14 cellular contexts compared by ENCODE assay signal in the genomic region with DNA sequence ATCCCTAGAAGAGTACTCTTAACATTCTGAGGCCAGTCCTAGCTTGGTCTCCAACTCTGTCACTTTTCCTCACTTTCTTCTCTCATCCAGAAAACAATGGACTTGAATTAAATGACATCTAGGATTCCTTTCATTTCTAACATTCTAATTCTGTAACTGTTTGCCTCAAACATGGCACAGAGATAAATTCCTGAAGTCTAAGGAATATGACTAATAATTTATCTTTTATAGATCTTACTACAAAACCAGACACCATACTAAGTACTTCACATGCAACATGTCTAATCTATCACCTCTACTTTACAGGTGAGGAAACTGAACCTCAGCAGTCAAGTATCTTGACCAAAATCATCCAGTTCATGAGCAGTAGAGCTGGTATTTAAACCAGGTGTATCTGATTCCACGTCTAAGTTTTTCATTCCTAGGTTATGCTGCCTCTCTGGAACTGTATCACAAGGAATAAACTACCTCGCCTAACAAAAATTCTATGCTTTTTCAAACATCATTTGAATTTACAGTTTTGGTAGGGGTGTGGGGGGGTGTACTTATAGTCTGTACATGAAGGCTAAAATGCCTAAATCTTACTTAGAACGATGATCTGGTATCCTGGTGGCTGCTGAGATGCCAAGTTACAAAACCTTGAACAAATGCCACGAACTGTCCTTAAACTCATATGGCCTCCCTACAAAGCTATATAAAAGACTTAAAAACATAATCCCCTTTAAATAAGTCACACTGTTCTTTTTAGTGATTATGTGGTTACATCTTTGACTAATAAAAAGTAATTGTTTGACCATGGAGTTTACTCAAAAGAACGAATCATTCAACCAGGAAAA. TPM values are rescaled to one million over a fixed set of nuclear protein-coding genes. Genes with fewer than 3 reads are reported as not detected.
A peak's percentile ranks its signal among the peaks of the same experiment; 100 is the strongest.
DNase-seq lines count a peak whose midpoint lies in the region; ATAC-seq and TF ChIP-seq lines count a peak whose summit lies in the region.
"Had no signal": no experiment of that assay in that cellular context is flagged by ENCODE, and none has a peak within 500 bp of the region (broad histone marks: within the 10 kb centered on the region; RNA-seq: fewer than 3 reads in every experiment).

No MANE protein-coding gene starts in this region.

- peaks cover 30% of the 10 kb centered on the region for H3K4me1 Mint-ChIP-seq in activated naive CD8-positive, alpha-beta T cell (ENCODE audit: low read depth)
- peaks cover 33% of the 10 kb centered on the region for H3K4me1 Mint-ChIP-seq in activated naive CD8-positive, alpha-beta T cell treated with anti-CD3 and anti-CD28 coated beads, Interleukin-2, amount 50 U/mL, for 24 hours
- no peaks in the 10 kb centered on the region for H3K4me1 Mint-ChIP-seq in activated CD8-positive, alpha-beta T cell treated with anti-CD3 and anti-CD28 coated beads, Interleukin-2, amount 10 ng/mL, durations not matched to agents 7 days and 5 days (ENCODE audit: low read depth)

- H3K4me3 Mint-ChIP-seq in activated naive CD8-positive, alpha-beta T cell: no peak overlapping the region
- no peak overlapping the region for H3K4me3 Mint-ChIP-seq in activated naive CD8-positive, alpha-beta T cell treated with anti-CD3 and anti-CD28 coated beads, Interleukin-2, amount 50 U/mL, for 24 hours
- H3K4me3 Mint-ChIP-seq in activated CD8-positive, alpha-beta T cell treated with anti-CD3 and anti-CD28 coated beads, Interleukin-2, amount 10 ng/mL, durations not matched to agents 7 days and 5 days: no peak overlapping the region
- H3K4me3 Mint-ChIP-seq: T-helper 2 cell treated with Interferon-gamma antibody and Interleukin-4, amounts not matched to agents 5 μg/mL and 100 μg/mL, for 36 hours had no signal

- no peak for ATAC-seq in activated naive CD8-positive, alpha-beta T cell treated with anti-CD3 and anti-CD28 coated beads, Interleukin-2, amount 50 U/mL, for 24 hours
- no peak for ATAC-seq in activated CD8-positive, alpha-beta T cell treated with anti-CD3 and anti-CD28 coated beads, Interleukin-2, amount 10 ng/mL, durations not matched to agents 7 days and 5 days
- ATAC-seq: left ventricle myocardium superior had no signal

- H3K79me2 ChIP-seq in fibroblast of lung (ENCODE audit: control insufficient read depth, insufficient read depth, low read length): peaks cover 90% of the 10 kb centered on the region
- peaks cover 100% of the 10 kb centered on the region for H3K79me2 ChIP-seq in smooth muscle cell (ENCODE audit: low read depth)

- no peak overlapping the region for H3K9ac ChIP-seq in fibroblast of lung (ENCODE audit: insufficient read depth, low read length)
- no peak overlapping the region for H3K9ac ChIP-seq in smooth muscle cell (ENCODE audit: low read depth)

- H3K4me1 ChIP-seq in fibroblast of lung (ENCODE audit: control insufficient read depth, extremely low read depth, insufficient read depth, low read length): peaks cover 7% of the 10 kb centered on the region
- H3K4me1 ChIP-seq in smooth muscle cell (ENCODE audit: low read depth): peaks cover 3% of the 10 kb centered on the region

- peak overlapping the region; percentile 5 for H3K27ac Mint-ChIP-seq in activated naive CD8-positive, alpha-beta T cell
- H3K27ac Mint-ChIP-seq in activated naive CD8-positive, alpha-beta T cell treated with anti-CD3 and anti-CD28 coated beads, Interleukin-2, amount 50 U/mL, for 24 hours: no peak overlapping the region
- H3K27ac Mint-ChIP-seq in activated CD8-positive, alpha-beta T cell treated with anti-CD3 and anti-CD28 coated beads, Interleukin-2, amount 10 ng/mL, durations not matched to agents 7 days and 5 days: no peak overlapping the region
- H3K27ac Mint-ChIP-seq: T-helper 2 cell treated with Interferon-gamma antibody and Interleukin-4, amounts not matched to agents 5 μg/mL and 100 μg/mL, for 36 hours had no signal

- no peaks in the 10 kb centered on the region for H3K9me3 Mint-ChIP-seq in activated naive CD8-positive, alpha-beta T cell (ENCODE audit: low read depth)
- H3K9me3 Mint-ChIP-seq in activated naive CD8-positive, alpha-beta T cell treated with anti-CD3 and anti-CD28 coated beads, Interleukin-2, amount 50 U/mL, for 24 hours: peaks cover 8% of the 10 kb centered on the region
- H3K9me3 Mint-ChIP-seq in activated CD8-positive, alpha-beta T cell treated with anti-CD3 and anti-CD28 coated beads, Interleukin-2, amount 10 ng/mL, durations not matched to agents 7 days and 5 days (ENCODE audit: insufficient read depth): no peaks in the 10 kb centered on the region

- no peak for TF ChIP-seq CTCF in VCaP (conservative IDR thresholded peaks at IDR 0.05)
- TF ChIP-seq CTCF in fibroblast of lung (conservative IDR thresholded peaks at IDR 0.05 in 1 of 2, IDR thresholded peaks at IDR 0.05 in 1 of 2; ENCODE audit: low read depth in 1 of 2, low read length in 2 of 2): no peak
- no peak for TF ChIP-seq CTCF in smooth muscle cell (IDR thresholded peaks at IDR 0.05; ENCODE audit: borderline replicate concordance, insufficient read depth, poor library complexity, severe bottlenecking)

- POLR2A ChIA-PET in activated CD8-positive, alpha-beta T cell treated with anti-CD3 and anti-CD28 coated beads, Interleukin-2, amount 10 ng/mL, durations not matched to agents 7 days and 5 days (lab: Charles Lee): no interaction called here

- H3K27me3 ChIP-seq in fibroblast of lung (ENCODE audit: control insufficient read depth, insufficient read depth, low read length): no peaks in the 10 kb centered on the region
- no peaks in the 10 kb centered on the region for H3K27me3 ChIP-seq in smooth muscle cell (ENCODE audit: low read depth)
- H3K27me3 ChIP-seq: testis had no signal

- H2AFZ ChIP-seq in fibroblast of lung (ENCODE audit: low read length) (no peak overlapping the region), smooth muscle cell (ENCODE audit: low read depth) (no peak overlapping the region)

- CTCF ChIA-PET in activated CD8-positive, alpha-beta T cell treated with anti-CD3 and anti-CD28 coated beads, Interleukin-2, amount 10 ng/mL, durations not matched to agents 7 days and 5 days (lab: Charles Lee): interaction anchor here (1.4 kb wide), 1 partner anchor 10 kb away, joined by 3 read pairs; no protein-coding TSS in a partner anchor

- H4K20me1 ChIP-seq in fibroblast of lung (ENCODE audit: control insufficient read depth, extremely low read depth, insufficient read depth, low read length) (peaks cover 3% of the 10 kb centered on the region), smooth muscle cell (ENCODE audit: low read depth) (peaks cover 100% of the 10 kb centered on the region)

- H3F3A ChIP-seq in smooth muscle cell (ENCODE audit: low read depth): no peaks in the 10 kb centered on the region

- no peaks in the 10 kb centered on the region for H3K27me3 Mint-ChIP-seq in activated naive CD8-positive, alpha-beta T cell
- H3K27me3 Mint-ChIP-seq in activated naive CD8-positive, alpha-beta T cell treated with anti-CD3 and anti-CD28 coated beads, Interleukin-2, amount 50 U/mL, for 24 hours: no peaks in the 10 kb centered on the region
- no peaks in the 10 kb centered on the region for H3K27me3 Mint-ChIP-seq in activated CD8-positive, alpha-beta T cell treated with anti-CD3 and anti-CD28 coated beads, Interleukin-2, amount 10 ng/mL, durations not matched to agents 7 days and 5 days (ENCODE audit: low read depth)

- 84% methylated on average over 5 of the region's 5 CpGs for WGBS in smooth muscle cell (ENCODE audit: low lambda C conversion rate)

- DNase-seq in activated naive CD8-positive, alpha-beta T cell treated with anti-CD3 and anti-CD28 coated beads, Interleukin-2, amount 50 U/mL, for 24 hours: no peak
- DNase-seq in fibroblast of lung (ENCODE audit: low read depth in 2 of 2): peak in 1 of 2 donors; percentile 73
- no peak for DNase-seq in smooth muscle cell (lab: John Stamatoyannopoulos, UW; ENCODE audit: unreplicated experiment)
- no peak for DNase-seq in NCI-H1417 (lab: John Stamatoyannopoulos, UW)
- DNase-seq in activated CD8-positive, alpha-beta T cell treated with anti-CD3 and anti-CD28 coated beads, Interleukin-2, amount 10 ng/mL, durations not matched to agents 7 days and 5 days: no peak
- no peak for DNase-seq in NCI-H2029 treated with DMSO at 0.1 percent for 48 hours (lab: John Stamatoyannopoulos, UW)
- DNase-seq: activated CD4-positive, alpha-beta T cell treated with anti-CD3 and anti-CD28 coated beads for 48 hours; left ventricle myocardium superior; NCI-H1436 treated with DMSO at 0.1 percent for 48 hours; NCI-H524 treated with DMSO at 0.1 percent for 48 hours; testis had no signal

- H3K4me3 ChIP-seq in fibroblast of lung (replicated peaks in 1 of 4; ENCODE audit: control extremely low read depth in 1 of 4, insufficient read depth in 1 of 4, low read depth in 3 of 4, low read length in 4 of 4) (no peak overlapping the region), smooth muscle cell (no peak overlapping the region)
- H3K4me3 ChIP-seq: testis had no signal

- H3K4me2 ChIP-seq in fibroblast of lung (ENCODE audit: extremely low read depth, insufficient read depth, low read length) (peak overlapping the region; percentile 79), smooth muscle cell (no peak overlapping the region)

- H3K36me3 Mint-ChIP-seq in activated naive CD8-positive, alpha-beta T cell: peaks cover 5% of the 10 kb centered on the region
- peaks cover 26% of the 10 kb centered on the region for H3K36me3 Mint-ChIP-seq in activated naive CD8-positive, alpha-beta T cell treated with anti-CD3 and anti-CD28 coated beads, Interleukin-2, amount 50 U/mL, for 24 hours (ENCODE audit: low read depth)
- H3K36me3 Mint-ChIP-seq in activated CD8-positive, alpha-beta T cell treated with anti-CD3 and anti-CD28 coated beads, Interleukin-2, amount 10 ng/mL, durations not matched to agents 7 days and 5 days (ENCODE audit: low read depth): peaks cover 20% of the 10 kb centered on the region

- H3K27ac ChIP-seq in VCaP (peak overlapping the region; percentile 89), fibroblast of lung (ENCODE audit: insufficient read depth, low read length) (peak overlapping the region; percentile 45), smooth muscle cell (ENCODE audit: low read depth) (peak overlapping the region; percentile 21)

- peaks cover 1% of the 10 kb centered on the region for H3K36me3 ChIP-seq in fibroblast of lung (ENCODE audit: control insufficient read depth, insufficient read depth, low read length)
- H3K36me3 ChIP-seq in smooth muscle cell (ENCODE audit: low read depth): no peaks in the 10 kb centered on the region

- no peaks in the 10 kb centered on the region for H3K9me3 ChIP-seq in fibroblast of lung (ENCODE audit: control insufficient read depth, insufficient read depth, low read depth, low read length)
- no peaks in the 10 kb centered on the region for H3K9me3 ChIP-seq in smooth muscle cell (replicated peaks; ENCODE audit: low read depth)
- H3K9me3 ChIP-seq: testis had no signal

RNA-seq across cellular contexts. Expression of a gene that starts 41.6 kb away (rescaled TPM):
- total RNA-seq in fibroblast of lung (21.1 and 31.2 TPM in 2 replicates), smooth muscle cell (26.8 and 29.3 TPM in 2 replicates)
- polyA plus RNA-seq in fibroblast of lung (25.9 and 33.6 TPM in 2 replicates), smooth muscle cell (39.6 and 46.3 TPM in 2 replicates)
- polyA plus RNA-seq in fibroblast of lung (2012): 44.8 and 46.4 TPM in 2 replicates
- 66.4 and 149 TPM in 2 replicates for polyA minus RNA-seq in fibroblast of lung (ENCODE audit: low replicate concordance)
- total RNA-seq in activated CD8-positive, alpha-beta T cell treated with anti-CD3 and anti-CD28 coated beads, Interleukin-2, amount 10 ng/mL, durations not matched to agents 7 days and 5 days: 10 to 100 TPM; 36.8 to 37.8 TPM

Comparison
In these comparisons a context has a peak if more than half of its experiments do, and no peak if none do; other contexts are left out.
1. H3K27ac ChIP-seq: peak in every context shown above with its lines; median percentile 89 in VCaP; 45 in fibroblast of lung; 21 in smooth muscle cell.